In the genomic region with DNA sequence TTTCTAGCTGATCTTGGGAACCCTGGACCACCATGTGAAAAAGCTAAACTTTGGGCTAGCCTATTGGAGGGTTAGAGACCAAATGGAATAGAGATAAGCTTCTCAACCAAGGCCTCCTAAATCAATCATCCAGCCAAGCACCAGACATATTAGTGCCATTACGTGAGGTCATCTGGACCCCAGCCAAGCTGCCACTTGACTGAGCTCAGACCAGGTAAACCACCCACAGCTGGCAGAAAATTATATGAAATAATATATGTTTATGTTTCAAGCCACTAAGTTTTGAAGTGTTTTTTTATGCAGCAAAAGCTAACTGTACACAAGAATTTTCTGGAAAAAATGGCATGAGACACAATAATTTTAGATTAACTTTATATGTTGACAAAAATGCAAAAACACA, we compare ENCODE assay signal across 3 cellular contexts.
A peak's percentile ranks its signal among the peaks of the same experiment; 100 is the strongest.
TF ChIP-seq lines count a peak whose summit lies in the region.

No MANE protein-coding gene starts in this region.

TF ChIP-seq in HEK293, 187 proteins besides CTCF, POLR2A, EP300 and RAD21 (continued from another document):
- TF ChIP-seq, protein P1, sequence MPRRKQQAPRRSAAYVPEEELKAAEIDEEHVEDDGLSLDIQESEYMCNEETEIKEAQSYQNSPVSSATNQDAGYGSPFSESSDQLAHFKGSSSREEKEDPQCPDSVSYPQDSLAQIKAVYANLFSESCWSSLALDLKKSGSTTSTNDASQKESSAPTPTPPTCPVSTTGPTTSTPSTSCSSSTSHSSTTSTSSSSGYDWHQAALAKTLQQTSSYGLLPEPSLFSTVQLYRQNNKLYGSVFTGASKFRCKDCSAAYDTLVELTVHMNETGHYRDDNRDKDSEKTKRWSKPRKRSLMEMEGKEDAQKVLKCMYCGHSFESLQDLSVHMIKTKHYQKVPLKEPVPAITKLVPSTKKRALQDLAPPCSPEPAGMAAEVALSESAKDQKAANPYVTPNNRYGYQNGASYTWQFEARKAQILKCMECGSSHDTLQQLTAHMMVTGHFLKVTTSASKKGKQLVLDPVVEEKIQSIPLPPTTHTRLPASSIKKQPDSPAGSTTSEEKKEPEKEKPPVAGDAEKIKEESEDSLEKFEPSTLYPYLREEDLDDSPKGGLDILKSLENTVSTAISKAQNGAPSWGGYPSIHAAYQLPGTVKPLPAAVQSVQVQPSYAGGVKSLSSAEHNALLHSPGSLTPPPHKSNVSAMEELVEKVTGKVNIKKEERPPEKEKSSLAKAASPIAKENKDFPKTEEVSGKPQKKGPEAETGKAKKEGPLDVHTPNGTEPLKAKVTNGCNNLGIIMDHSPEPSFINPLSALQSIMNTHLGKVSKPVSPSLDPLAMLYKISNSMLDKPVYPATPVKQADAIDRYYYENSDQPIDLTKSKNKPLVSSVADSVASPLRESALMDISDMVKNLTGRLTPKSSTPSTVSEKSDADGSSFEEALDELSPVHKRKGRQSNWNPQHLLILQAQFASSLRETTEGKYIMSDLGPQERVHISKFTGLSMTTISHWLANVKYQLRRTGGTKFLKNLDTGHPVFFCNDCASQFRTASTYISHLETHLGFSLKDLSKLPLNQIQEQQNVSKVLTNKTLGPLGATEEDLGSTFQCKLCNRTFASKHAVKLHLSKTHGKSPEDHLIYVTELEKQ (tag by site-specific recombination; IDR thresholded peaks at IDR 0.05; ENCODE audit: borderline replicate concordance): 0 out of 2 replicates have a peak, but pooled peaks have one; percentile 63
- TF ChIP-seq ZNF184 (tag by site-specific recombination; IDR thresholded peaks at IDR 0.05) (0 out of 2 replicates have a peak, but pooled peaks have one; percentile 55), ZNF366 (tag by site-specific recombination; conservative IDR thresholded peaks at IDR 0.05) (peak; percentile 45), ZNF660 (tag by site-specific recombination; IDR thresholded peaks at IDR 0.05) (0 out of 2 replicates have a peak, but pooled peaks have one; percentile 43), ZEB2 (tag by site-specific recombination; IDR thresholded peaks at IDR 0.05) (peak; percentile 32; the same call in 1 of the 2 replicates)
- TF ChIP-seq, protein P2, sequence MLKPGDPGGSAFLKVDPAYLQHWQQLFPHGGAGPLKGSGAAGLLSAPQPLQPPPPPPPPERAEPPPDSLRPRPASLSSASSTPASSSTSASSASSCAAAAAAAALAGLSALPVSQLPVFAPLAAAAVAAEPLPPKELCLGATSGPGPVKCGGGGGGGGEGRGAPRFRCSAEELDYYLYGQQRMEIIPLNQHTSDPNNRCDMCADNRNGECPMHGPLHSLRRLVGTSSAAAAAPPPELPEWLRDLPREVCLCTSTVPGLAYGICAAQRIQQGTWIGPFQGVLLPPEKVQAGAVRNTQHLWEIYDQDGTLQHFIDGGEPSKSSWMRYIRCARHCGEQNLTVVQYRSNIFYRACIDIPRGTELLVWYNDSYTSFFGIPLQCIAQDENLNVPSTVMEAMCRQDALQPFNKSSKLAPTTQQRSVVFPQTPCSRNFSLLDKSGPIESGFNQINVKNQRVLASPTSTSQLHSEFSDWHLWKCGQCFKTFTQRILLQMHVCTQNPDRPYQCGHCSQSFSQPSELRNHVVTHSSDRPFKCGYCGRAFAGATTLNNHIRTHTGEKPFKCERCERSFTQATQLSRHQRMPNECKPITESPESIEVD (tag by site-specific recombination; IDR thresholded peaks at IDR 0.05): peak; percentile 72
- TF ChIP-seq, protein P3, sequence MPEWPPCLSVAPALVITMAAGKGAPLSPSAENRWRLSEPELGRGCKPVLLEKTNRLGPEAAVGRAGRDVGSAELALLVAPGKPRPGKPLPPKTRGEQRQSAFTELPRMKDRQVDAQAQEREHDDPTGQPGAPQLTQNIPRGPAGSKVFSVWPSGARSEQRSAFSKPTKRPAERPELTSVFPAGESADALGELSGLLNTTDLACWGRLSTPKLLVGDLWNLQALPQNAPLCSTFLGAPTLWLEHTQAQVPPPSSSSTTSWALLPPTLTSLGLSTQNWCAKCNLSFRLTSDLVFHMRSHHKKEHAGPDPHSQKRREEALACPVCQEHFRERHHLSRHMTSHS (tag by site-specific recombination; IDR thresholded peaks at IDR 0.05): no peak
TF ChIP-seq in HEK293: peak in this region for 7.

TF ChIP-seq in K562, 482 proteins besides CTCF, POLR2A, EP300 and RAD21 (continues in another document):
- TF ChIP-seq, protein P4, sequence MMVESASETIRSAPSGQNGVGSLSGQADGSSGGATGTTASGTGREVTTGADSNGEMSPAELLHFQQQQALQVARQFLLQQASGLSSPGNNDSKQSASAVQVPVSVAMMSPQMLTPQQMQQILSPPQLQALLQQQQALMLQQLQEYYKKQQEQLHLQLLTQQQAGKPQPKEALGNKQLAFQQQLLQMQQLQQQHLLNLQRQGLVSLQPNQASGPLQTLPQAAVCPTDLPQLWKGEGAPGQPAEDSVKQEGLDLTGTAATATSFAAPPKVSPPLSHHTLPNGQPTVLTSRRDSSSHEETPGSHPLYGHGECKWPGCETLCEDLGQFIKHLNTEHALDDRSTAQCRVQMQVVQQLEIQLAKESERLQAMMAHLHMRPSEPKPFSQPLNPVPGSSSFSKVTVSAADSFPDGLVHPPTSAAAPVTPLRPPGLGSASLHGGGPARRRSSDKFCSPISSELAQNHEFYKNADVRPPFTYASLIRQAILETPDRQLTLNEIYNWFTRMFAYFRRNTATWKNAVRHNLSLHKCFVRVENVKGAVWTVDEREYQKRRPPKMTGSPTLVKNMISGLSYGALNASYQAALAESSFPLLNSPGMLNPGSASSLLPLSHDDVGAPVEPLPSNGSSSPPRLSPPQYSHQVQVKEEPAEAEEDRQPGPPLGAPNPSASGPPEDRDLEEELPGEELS (CRISPR knock-in tag; IDR thresholded peaks at IDR 0.05; ENCODE audit: borderline replicate concordance): no peak
- TF ChIP-seq, protein P5, sequence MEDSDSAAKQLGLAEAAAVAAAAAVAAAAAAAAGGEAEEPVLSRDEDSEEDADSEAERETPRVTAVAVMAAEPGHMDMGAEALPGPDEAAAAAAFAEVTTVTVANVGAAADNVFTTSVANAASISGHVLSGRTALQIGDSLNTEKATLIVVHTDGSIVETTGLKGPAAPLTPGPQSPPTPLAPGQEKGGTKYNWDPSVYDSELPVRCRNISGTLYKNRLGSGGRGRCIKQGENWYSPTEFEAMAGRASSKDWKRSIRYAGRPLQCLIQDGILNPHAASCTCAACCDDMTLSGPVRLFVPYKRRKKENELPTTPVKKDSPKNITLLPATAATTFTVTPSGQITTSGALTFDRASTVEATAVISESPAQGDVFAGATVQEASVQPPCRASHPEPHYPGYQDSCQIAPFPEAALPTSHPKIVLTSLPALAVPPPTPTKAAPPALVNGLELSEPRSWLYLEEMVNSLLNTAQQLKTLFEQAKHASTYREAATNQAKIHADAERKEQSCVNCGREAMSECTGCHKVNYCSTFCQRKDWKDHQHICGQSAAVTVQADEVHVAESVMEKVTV (CRISPR knock-in tag; IDR thresholded peaks at IDR 0.05): no peak
- TF ChIP-seq NFIC (IDR thresholded peaks at IDR 0.05) (peak; percentile 37), SETDB1 (IDR thresholded peaks at IDR 0.05; ENCODE audit: low read length) (no peak), RUNX1 (IDR thresholded peaks at IDR 0.05; ENCODE audit: low read depth) (no peak), MEIS2 (IDR thresholded peaks at IDR 0.05; ENCODE audit: partially characterized antibody) (peak; percentile 77), CBX1 (IDR thresholded peaks at IDR 0.05; ENCODE audit: low read depth) (no peak), NCOA6 (IDR thresholded peaks at IDR 0.05) (no peak), ZNF143 (CRISPR knock-in tag; IDR thresholded peaks at IDR 0.05) (no peak), SMARCB1 (IDR thresholded peaks at IDR 0.05; ENCODE audit: insufficient read length, low read depth) (no peak), THRAP3 (IDR thresholded peaks at IDR 0.05; ENCODE audit: borderline replicate concordance) (no peak), XRCC3 (IDR thresholded peaks at IDR 0.05) (no peak), HDAC1 (IDR thresholded peaks at IDR 0.05) (no peak)
- TF ChIP-seq, protein P6, sequence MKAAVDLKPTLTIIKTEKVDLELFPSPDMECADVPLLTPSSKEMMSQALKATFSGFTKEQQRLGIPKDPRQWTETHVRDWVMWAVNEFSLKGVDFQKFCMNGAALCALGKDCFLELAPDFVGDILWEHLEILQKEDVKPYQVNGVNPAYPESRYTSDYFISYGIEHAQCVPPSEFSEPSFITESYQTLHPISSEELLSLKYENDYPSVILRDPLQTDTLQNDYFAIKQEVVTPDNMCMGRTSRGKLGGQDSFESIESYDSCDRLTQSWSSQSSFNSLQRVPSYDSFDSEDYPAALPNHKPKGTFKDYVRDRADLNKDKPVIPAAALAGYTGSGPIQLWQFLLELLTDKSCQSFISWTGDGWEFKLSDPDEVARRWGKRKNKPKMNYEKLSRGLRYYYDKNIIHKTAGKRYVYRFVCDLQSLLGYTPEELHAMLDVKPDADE (conservative IDR thresholded peaks at IDR 0.05; ENCODE audit: control insufficient read depth, low read depth, low read length): no peak
- TF ChIP-seq, protein P7, sequence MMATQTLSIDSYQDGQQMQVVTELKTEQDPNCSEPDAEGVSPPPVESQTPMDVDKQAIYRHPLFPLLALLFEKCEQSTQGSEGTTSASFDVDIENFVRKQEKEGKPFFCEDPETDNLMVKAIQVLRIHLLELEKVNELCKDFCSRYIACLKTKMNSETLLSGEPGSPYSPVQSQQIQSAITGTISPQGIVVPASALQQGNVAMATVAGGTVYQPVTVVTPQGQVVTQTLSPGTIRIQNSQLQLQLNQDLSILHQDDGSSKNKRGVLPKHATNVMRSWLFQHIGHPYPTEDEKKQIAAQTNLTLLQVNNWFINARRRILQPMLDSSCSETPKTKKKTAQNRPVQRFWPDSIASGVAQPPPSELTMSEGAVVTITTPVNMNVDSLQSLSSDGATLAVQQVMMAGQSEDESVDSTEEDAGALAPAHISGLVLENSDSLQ (IDR thresholded peaks at IDR 0.05): peak; percentile 21; the same call in 1 of the 2 replicates

TF ChIP-seq in WTC11, 78 proteins besides CTCF, POLR2A, EP300 and RAD21 (continued from another document):
- TF ChIP-seq, protein P8, sequence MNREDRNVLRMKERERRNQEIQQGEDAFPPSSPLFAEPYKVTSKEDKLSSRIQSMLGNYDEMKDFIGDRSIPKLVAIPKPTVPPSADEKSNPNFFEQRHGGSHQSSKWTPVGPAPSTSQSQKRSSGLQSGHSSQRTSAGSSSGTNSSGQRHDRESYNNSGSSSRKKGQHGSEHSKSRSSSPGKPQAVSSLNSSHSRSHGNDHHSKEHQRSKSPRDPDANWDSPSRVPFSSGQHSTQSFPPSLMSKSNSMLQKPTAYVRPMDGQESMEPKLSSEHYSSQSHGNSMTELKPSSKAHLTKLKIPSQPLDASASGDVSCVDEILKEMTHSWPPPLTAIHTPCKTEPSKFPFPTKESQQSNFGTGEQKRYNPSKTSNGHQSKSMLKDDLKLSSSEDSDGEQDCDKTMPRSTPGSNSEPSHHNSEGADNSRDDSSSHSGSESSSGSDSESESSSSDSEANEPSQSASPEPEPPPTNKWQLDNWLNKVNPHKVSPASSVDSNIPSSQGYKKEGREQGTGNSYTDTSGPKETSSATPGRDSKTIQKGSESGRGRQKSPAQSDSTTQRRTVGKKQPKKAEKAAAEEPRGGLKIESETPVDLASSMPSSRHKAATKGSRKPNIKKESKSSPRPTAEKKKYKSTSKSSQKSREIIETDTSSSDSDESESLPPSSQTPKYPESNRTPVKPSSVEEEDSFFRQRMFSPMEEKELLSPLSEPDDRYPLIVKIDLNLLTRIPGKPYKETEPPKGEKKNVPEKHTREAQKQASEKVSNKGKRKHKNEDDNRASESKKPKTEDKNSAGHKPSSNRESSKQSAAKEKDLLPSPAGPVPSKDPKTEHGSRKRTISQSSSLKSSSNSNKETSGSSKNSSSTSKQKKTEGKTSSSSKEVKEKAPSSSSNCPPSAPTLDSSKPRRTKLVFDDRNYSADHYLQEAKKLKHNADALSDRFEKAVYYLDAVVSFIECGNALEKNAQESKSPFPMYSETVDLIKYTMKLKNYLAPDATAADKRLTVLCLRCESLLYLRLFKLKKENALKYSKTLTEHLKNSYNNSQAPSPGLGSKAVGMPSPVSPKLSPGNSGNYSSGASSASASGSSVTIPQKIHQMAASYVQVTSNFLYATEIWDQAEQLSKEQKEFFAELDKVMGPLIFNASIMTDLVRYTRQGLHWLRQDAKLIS (CRISPR knock-in tag; IDR thresholded peaks at IDR 0.05; ENCODE audit: borderline replicate concordance): no peak
- no peak for TF ChIP-seq GABPB1 (CRISPR knock-in tag; IDR thresholded peaks at IDR 0.05)
